ENCODE assay signal across 8 cellular contexts in genomic region chr9:33737811-33738606, GRCh38. TPM values are rescaled to one million over a fixed set of nuclear protein-coding genes. Genes with fewer than 3 reads are reported as not detected.
DNase-seq lines count a peak whose midpoint lies in the region; ATAC-seq, FAIRE-seq and TF ChIP-seq lines count a peak whose summit lies in the region.

No MANE protein-coding gene starts in this region.

- peak; percentile 46 for ATAC-seq in activated naive CD8-positive, alpha-beta T cell treated with anti-CD3 and anti-CD28 coated beads, Interleukin-2, amount 50 U/mL, for 24 hours
- no peak for ATAC-seq in HG03045 (IDR thresholded peaks at IDR 0.05; ENCODE audit: unreplicated experiment)
- ATAC-seq in GM18502 (IDR thresholded peaks at IDR 0.05; ENCODE audit: poor library complexity, unreplicated experiment), result no peak

- no peaks in the 10 kb centered on the region for H3K4me1 Mint-ChIP-seq in activated naive CD8-positive, alpha-beta T cell treated with anti-CD3 and anti-CD28 coated beads, Interleukin-2, amount 50 U/mL, for 24 hours

- no peak for FAIRE-seq in GM12892 (lab: Jason Lieb, UNC)

- no peak overlapping the region for H3K27ac Mint-ChIP-seq in activated naive CD8-positive, alpha-beta T cell treated with anti-CD3 and anti-CD28 coated beads, Interleukin-2, amount 50 U/mL, for 24 hours

- no peak for TF ChIP-seq POLR2A in GM12892 (IDR thresholded peaks at IDR 0.05; ENCODE audit: low read depth, low read length)

- H3K4me3 Mint-ChIP-seq in activated naive CD8-positive, alpha-beta T cell treated with anti-CD3 and anti-CD28 coated beads, Interleukin-2, amount 50 U/mL, for 24 hours, result no peak overlapping the region

- peaks cover 11% of the 10 kb centered on the region for H3K9me3 Mint-ChIP-seq in activated naive CD8-positive, alpha-beta T cell treated with anti-CD3 and anti-CD28 coated beads, Interleukin-2, amount 50 U/mL, for 24 hours

- H3K36me3 Mint-ChIP-seq in activated naive CD8-positive, alpha-beta T cell treated with anti-CD3 and anti-CD28 coated beads, Interleukin-2, amount 50 U/mL, for 24 hours (ENCODE audit: low read depth), result no peaks in the 10 kb centered on the region

- TF ChIP-seq CTCF in GM13977 (IDR thresholded peaks at IDR 0.05; ENCODE audit: extremely low read depth, insufficient read depth, missing control alignments), result peak; percentile 67

- in situ Hi-C loops in GM13977 (cut with MboI; ENCODE audit: low pct_unique_long_range_greater_than_20kb, low sequenced_read_pairs, unreplicated experiment), result no loop called here

- peaks cover 9% of the 10 kb centered on the region for H3K27me3 Mint-ChIP-seq in activated naive CD8-positive, alpha-beta T cell treated with anti-CD3 and anti-CD28 coated beads, Interleukin-2, amount 50 U/mL, for 24 hours

- DNase-seq in AML-193 (lab: John Stamatoyannopoulos, UW) (peak; percentile 43 to 52), GM13977 (ENCODE audit: low spot score) (no peak), NCI-H2196 treated with DMSO at 0.1 percent for 48 hours (lab: John Stamatoyannopoulos, UW; ENCODE audit: unreplicated experiment) (peak; percentile 59), iPS-NIHi7 (ENCODE audit: extremely low spot score) (peak; percentile 74), GM12892 (ENCODE audit: insufficient read length) (no peak)
- DNase-seq in activated naive CD8-positive, alpha-beta T cell treated with anti-CD3 and anti-CD28 coated beads, Interleukin-2, amount 50 U/mL, for 24 hours, result no peak

RNA-seq across cellular contexts. Expression of gene PRSS3, which starts 57.4 kb away (rescaled TPM):
- polyA plus RNA-seq in GM12892 (2012; ENCODE audit: missing spikeins), result not detected

Comparison
In these comparisons a context has a peak if more than half of its experiments do, and no peak if none do; other contexts are left out.
1. DNase-seq: peak in AML-193 (2 of 2), NCI-H2196 treated with DMSO at 0.1 percent for 48 hours (single experiment) and iPS-NIHi7 (single experiment); none in GM13977 (single experiment), activated naive CD8-positive, alpha-beta T cell treated with anti-CD3 and anti-CD28 coated beads, Interleukin-2, amount 50 U/mL, for 24 hours (single experiment) and GM12892 (single experiment).